ENCODE assay signal across 8 cellular contexts in genomic region chr2:38602732-38603401, GRCh38. TPM values are rescaled to one million over a fixed set of nuclear protein-coding genes. Genes with fewer than 3 reads are reported as not detected.
DNase-seq lines count a peak whose midpoint lies in the region; ATAC-seq and TF ChIP-seq lines count a peak whose summit lies in the region.

Gene HNRNPLL (minus strand): TSS chr2:38602928. CDS start chr2:38602626, 302 bp downstream.

- CTCF ChIA-PET in BJ (lab: Yijun Ruan, JAX) = interaction anchor here (0.8 to 2.0 kb wide), 18 partner anchors 10 to 176 kb away, joined by 3 to 18 read pairs (median 5); no protein-coding TSS in a partner anchor

- no peaks in the 10 kb centered on the region for H3K9me3 ChIP-seq in left lung

- peak within 1 kb of the TSS; percentile 97 to 98 for H3K27ac ChIP-seq in left lung

- intact Hi-C loops in left lung (cut with DNase I) = loop anchor here in 1 of 2 donors (10.0 kb wide), 1 partner anchor 62 kb away; the partner anchor contains the start of gene GALM

- H3K27me3 ChIP-seq in BJ (ENCODE audit: control insufficient read depth, insufficient read depth, low read length) (no peaks in the 10 kb centered on the region), left lung (no peaks in the 10 kb centered on the region)

- H3K4me1 ChIP-seq in left lung = peaks cover 25 to 47% of the 10 kb centered on the region in 2 donors

- POLR2A ChIA-PET in BJ (lab: Charles Lee) = interaction anchor here (0.6 kb wide), 1 partner anchor 100 kb away, joined by 3 read pairs; no protein-coding TSS in a partner anchor

- peak; percentile 72 for ATAC-seq in GM19328 (IDR thresholded peaks at IDR 0.05; ENCODE audit: unreplicated experiment)
- ATAC-seq in HG03521 (IDR thresholded peaks at IDR 0.05; ENCODE audit: unreplicated experiment) = peak; percentile 66
- ATAC-seq in left lung = peak; percentile 93

- DNase-seq in BJ (ENCODE audit: low read depth) = peak; percentile 82
- peak; percentile 81 for DNase-seq in NCI-H748 treated with DMSO at 0.1 percent for 48 hours (lab: John Stamatoyannopoulos, UW)
- peak; percentile 98 to 99 for DNase-seq in activated CD4-positive, alpha-beta T cell treated with anti-CD3 and anti-CD28 coated beads, Interleukin-2, amount 50 U/mL, for 48 hours
- peak; percentile 98 for DNase-seq in dermis blood vessel endothelial cell
- peak; percentile 98 to 99 for DNase-seq in left lung
- DNase-seq in stimulated activated CD4-positive, alpha-beta T cell treated with anti-CD3 and anti-CD28 coated beads, Interleukin-2, amount 100 ng/mL, for 4 hours (ENCODE audit: low read depth) = peak; percentile 90

- TF ChIP-seq CTCF in BJ (IDR thresholded peaks at IDR 0.05; ENCODE audit: insufficient read depth, low read depth, low read length) = no peak
- TF ChIP-seq CTCF in left lung (IDR thresholded peaks at IDR 0.05) = no peak

- H3K4me3 ChIP-seq in BJ (ENCODE audit: low read depth, low read length) (peak within 1 kb of the TSS; percentile 90), left lung (peak within 1 kb of the TSS; percentile 62 to 84)

- no peaks in the 10 kb centered on the region for H3K36me3 ChIP-seq in BJ (ENCODE audit: control insufficient read depth, insufficient read depth, low read length)
- H3K36me3 ChIP-seq in left lung = no peaks in the 10 kb centered on the region

RNA-seq across cellular contexts. Expression of gene HNRNPLL, which starts in this region (rescaled TPM):
- polyA plus RNA-seq in BJ (2011; rRNA removed) = 26.6 and 49.7 TPM in 2 replicates
- polyA minus RNA-seq in BJ (2011; rRNA and poly(A)+ RNA removed) = 20.3 and 21.0 TPM in 2 replicates
- total RNA-seq in dermis blood vessel endothelial cell (51.1 and 52.8 TPM in 2 replicates), left lung (10 to 100 TPM; 44.2 to 51.6 TPM)

Comparison
In these comparisons a context has a peak if more than half of its experiments do, and no peak if none do; other contexts are left out.
1. Peak in every context shown above with its lines: DNase-seq, ATAC-seq, H3K4me3 ChIP-seq and H3K27ac ChIP-seq.